ENCODE assay signal across 8 cellular contexts in the genomic region with DNA sequence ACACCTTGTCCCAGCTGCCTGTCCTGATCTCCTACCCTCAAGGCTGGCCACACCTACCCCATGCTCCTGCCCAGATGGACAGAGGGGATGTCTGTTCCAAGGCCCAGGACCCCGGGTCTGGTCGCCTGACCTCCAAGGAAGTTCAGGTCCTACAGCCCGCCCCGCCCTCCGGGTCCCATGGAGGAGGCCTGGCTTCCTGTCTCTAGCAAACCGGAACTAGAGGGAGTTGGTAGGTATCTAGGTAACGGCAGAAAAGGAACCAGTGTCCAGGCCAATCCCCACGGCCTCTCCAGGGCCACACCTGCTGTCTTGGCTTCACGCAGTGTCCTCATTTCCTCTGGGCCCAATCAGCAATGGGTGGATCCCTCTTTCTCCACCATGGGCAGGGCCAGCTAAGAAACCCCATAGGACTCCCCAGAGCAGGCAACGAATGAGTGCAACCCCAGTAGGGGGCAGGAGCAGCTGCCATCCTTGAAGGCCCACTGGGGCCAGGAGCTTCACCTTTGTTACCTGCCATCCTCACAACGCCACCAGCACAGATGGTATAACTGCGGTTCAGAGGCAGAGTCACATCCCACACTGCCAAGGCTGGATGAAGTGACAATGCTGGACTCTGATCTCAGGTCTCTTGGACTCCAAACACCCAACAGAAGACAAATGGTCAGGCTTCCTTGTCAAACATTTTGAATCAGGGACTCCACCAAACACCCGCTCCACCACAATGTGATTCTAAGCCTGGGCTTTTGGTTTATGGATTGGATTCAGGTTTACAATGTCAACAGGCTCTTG. TPM values are rescaled to one million over a fixed set of nuclear protein-coding genes. Genes with fewer than 3 reads are reported as not detected.
A peak's percentile ranks its signal among the peaks of the same experiment; 100 is the strongest.
DNase-seq lines count a peak whose midpoint lies in the region; ATAC-seq and TF ChIP-seq lines count a peak whose summit lies in the region.

No MANE protein-coding gene starts in this region.

- peaks cover 50% of the 10 kb centered on the region for H3K4me1 Mint-ChIP-seq in T-helper 1 cell treated with Interleukin-12 subunit alpha and Interleukin-12 subunit beta and Interleukin-4 antibody, amounts not matched to agents 30 μg/mL and 1 μg/mL, for 36 hours (ENCODE audit: low read depth)

- H3K36me3 Mint-ChIP-seq in T-helper 1 cell treated with Interleukin-12 subunit alpha and Interleukin-12 subunit beta and Interleukin-4 antibody, amounts not matched to agents 30 μg/mL and 1 μg/mL, for 36 hours (ENCODE audit: low read depth): peaks cover 18% of the 10 kb centered on the region

- H3K27me3 Mint-ChIP-seq in T-helper 1 cell treated with Interleukin-12 subunit alpha and Interleukin-12 subunit beta and Interleukin-4 antibody, amounts not matched to agents 30 μg/mL and 1 μg/mL, for 36 hours (ENCODE audit: low read depth): no peaks in the 10 kb centered on the region

- TF ChIP-seq EP300 in suprapubic skin (IDR thresholded peaks at IDR 0.05): no peak

- no peaks in the 10 kb centered on the region for H3K9me3 Mint-ChIP-seq in T-helper 1 cell treated with Interleukin-12 subunit alpha and Interleukin-12 subunit beta and Interleukin-4 antibody, amounts not matched to agents 30 μg/mL and 1 μg/mL, for 36 hours

- peak overlapping the region; percentile 93 for H3K27ac Mint-ChIP-seq in T-helper 1 cell treated with Interleukin-12 subunit alpha and Interleukin-12 subunit beta and Interleukin-4 antibody, amounts not matched to agents 30 μg/mL and 1 μg/mL, for 36 hours

- ATAC-seq in GM19397 (IDR thresholded peaks at IDR 0.05; ENCODE audit: unreplicated experiment): no peak

- 53% methylated on average over 7 of the region's 13 CpGs for WGBS in suprapubic skin

- H3K9me3 ChIP-seq in suprapubic skin (no peaks in the 10 kb centered on the region), HAP-1 (no peaks in the 10 kb centered on the region)

- H3K4me3 ChIP-seq in suprapubic skin (no peak overlapping the region), HAP-1 (no peak overlapping the region)

- H3K36me3 ChIP-seq in suprapubic skin (peaks cover 38% of the 10 kb centered on the region), HAP-1 (replicated peaks) (peaks cover 21% of the 10 kb centered on the region)

- peaks cover 73% of the 10 kb centered on the region for H3K4me1 ChIP-seq in suprapubic skin
- peaks cover 23% of the 10 kb centered on the region for H3K4me1 ChIP-seq in HAP-1

- DNase-seq in activated CD4-positive, alpha-beta T cell treated with anti-CD3 and anti-CD28 coated beads for 48 hours: peak; percentile 32
- no peak for DNase-seq in activated CD4-positive, alpha-beta T cell treated with anti-CD3 and anti-CD28 coated beads for 4 hours
- DNase-seq in cardiac septum (ENCODE audit: low spot score): peak; percentile 89
- no peak for DNase-seq in suprapubic skin (ENCODE audit: low spot score in 2 of 2)
- DNase-seq in HAP-1 (ENCODE audit: low spot score in 2 of 2): no peak
- no peak for DNase-seq in occipital lobe (lab: John Stamatoyannopoulos, UW)

- TF ChIP-seq CTCF in suprapubic skin (IDR thresholded peaks at IDR 0.05): no peak

- H3K4me3 Mint-ChIP-seq in T-helper 1 cell treated with Interleukin-12 subunit alpha and Interleukin-12 subunit beta and Interleukin-4 antibody, amounts not matched to agents 30 μg/mL and 1 μg/mL, for 36 hours: peak overlapping the region; percentile 72

- peak overlapping the region; percentile 16 for H3K27ac ChIP-seq in suprapubic skin

- in situ Hi-C loops in HAP-1 (cut with MboI; ENCODE audit: low sequenced_read_pairs): no loop called here

- intact Hi-C loops in cardiac septum (cut with DNase I): no loop called here

- TF ChIP-seq POLR2A in suprapubic skin (IDR thresholded peaks at IDR 0.05): no peak

- H3K27me3 ChIP-seq in suprapubic skin (no peaks in the 10 kb centered on the region), HAP-1 (ENCODE audit: low read depth) (no peaks in the 10 kb centered on the region)

RNA-seq across cellular contexts. Expression of a gene that starts 25.1 kb away (rescaled TPM):
- total RNA-seq in cardiac septum (594 TPM), suprapubic skin (1,000 to 10,000 TPM; 1,993 to 4,861 (median 3,987) TPM), occipital lobe (1,592 TPM)

RNA-seq across cellular contexts. Expression of a gene that starts 31.5 kb away (rescaled TPM):
- total RNA-seq in cardiac septum: 39.8 TPM
- total RNA-seq in suprapubic skin: 100 to 1,000 TPM in 2 of 4 donors, 10 to 100 TPM in 2; 62.0 to 310 (median 101) TPM
- 53.7 TPM for total RNA-seq in occipital lobe

RNA-seq across cellular contexts. Expression of a gene that starts 39.5 kb away (rescaled TPM):
- 73.8 TPM for total RNA-seq in cardiac septum
- 10 to 100 TPM; 37.2 to 63.7 (median 51.6) TPM for total RNA-seq in suprapubic skin
- total RNA-seq in occipital lobe: 2.8 TPM

Comparison
In these comparisons a context has a peak if more than half of its experiments do, and no peak if none do; other contexts are left out.
1. DNase-seq: peak in activated CD4-positive, alpha-beta T cell treated with anti-CD3 and anti-CD28 coated beads for 48 hours (single experiment) and cardiac septum (single experiment); none in activated CD4-positive, alpha-beta T cell treated with anti-CD3 and anti-CD28 coated beads for 4 hours (0 of 2), suprapubic skin (0 of 2), HAP-1 (0 of 2) and occipital lobe (single experiment).
2. RNA of a gene that starts 39.5 kb away (total RNA-seq): 73.8 TPM in cardiac septum (single experiment) and 37.2 to 63.7 TPM in suprapubic skin; 2.8 TPM in occipital lobe (single experiment); every median in the first group is over 10 times any median in the second.